8 cellular contexts compared by ENCODE assay signal in the genomic region with DNA sequence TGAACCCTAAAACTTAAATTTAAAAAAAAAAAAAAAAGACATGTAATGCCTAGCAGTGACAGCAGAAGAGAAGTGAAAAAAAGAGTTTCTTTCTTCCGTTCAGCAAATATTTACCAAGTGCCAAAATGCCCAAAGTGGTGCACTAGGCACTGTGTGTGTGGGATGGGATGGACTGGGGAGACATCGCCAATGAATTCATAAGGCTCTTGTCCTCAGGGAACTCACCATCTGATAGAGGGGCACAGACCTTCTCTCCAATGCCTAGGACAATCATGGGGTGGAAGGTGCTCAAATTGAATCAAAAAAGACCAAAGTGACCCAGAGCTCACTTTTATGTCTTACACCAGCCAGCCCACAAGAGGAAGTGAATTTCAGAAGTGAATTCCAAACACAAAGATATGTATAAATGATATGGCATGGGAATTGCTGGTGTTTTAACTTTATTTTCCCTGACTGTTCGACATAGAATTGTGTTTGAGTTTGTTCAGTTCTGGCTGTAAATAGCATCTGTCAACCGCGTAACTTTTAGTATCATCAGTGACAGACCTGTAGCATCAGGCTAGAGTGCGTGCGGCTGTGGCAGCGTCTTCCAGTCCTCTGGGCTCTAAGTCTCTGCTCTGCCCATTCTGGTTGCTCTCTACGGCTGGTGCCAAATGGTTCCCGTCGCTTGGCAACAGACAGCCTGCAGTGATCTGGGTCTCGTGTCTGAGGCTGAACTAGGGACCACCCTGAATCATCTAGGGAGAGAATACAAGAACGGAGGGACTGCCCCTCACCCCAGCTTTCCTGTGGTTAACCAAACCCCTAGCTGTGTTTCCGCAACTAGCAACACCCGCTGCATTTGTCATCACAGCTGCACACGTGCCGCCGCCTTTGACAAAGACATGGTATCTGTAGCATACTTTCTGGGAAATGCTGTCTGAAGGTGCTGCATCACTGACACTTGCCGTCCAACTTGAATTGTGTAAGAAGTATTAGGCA.
DNase-seq lines count a peak whose midpoint lies in the region; ATAC-seq and TF ChIP-seq lines count a peak whose summit lies in the region.

No MANE protein-coding gene starts in this region.

- H3K36me3 Mint-ChIP-seq in activated naive CD4-positive, alpha-beta T cell treated with anti-CD3 and anti-CD28 coated beads, Interleukin-2, amount 50 U/mL, for 72 hours = no peaks in the 10 kb centered on the region
- no peaks in the 10 kb centered on the region for H3K36me3 Mint-ChIP-seq in Calu3 (ENCODE audit: insufficient read depth, unreplicated experiment)

- CTCF ChIA-PET in AG04449 (lab: Yijun Ruan, JAX) (interaction anchor here (1.0 kb wide), 1 partner anchor 26 kb away, joined by 3 read pairs; no protein-coding TSS in a partner anchor), Calu3 (lab: Charles Lee) (no interaction called here)

- no peaks in the 10 kb centered on the region for H3K27me3 Mint-ChIP-seq in Calu3 (ENCODE audit: unreplicated experiment)

- BruUV-seq in Calu3 (replicated peaks; lab: Mats Ljungman, UMichigan) = no TSS peak

- H3K9me3 Mint-ChIP-seq in activated naive CD4-positive, alpha-beta T cell treated with anti-CD3 and anti-CD28 coated beads, Interleukin-2, amount 50 U/mL, for 72 hours = no peaks in the 10 kb centered on the region
- H3K9me3 Mint-ChIP-seq in Calu3 (ENCODE audit: low read depth, unreplicated experiment) = no peaks in the 10 kb centered on the region

- peak; percentile 54 for DNase-seq in AG04449 (ENCODE audit: low read depth, low spot score)
- DNase-seq in SKM-1 treated with dmso at 0.1 percent for 144 hours (lab: John Stamatoyannopoulos, UW; ENCODE audit: unreplicated experiment) = peak; percentile 84
- DNase-seq in activated naive CD4-positive, alpha-beta T cell treated with anti-CD3 and anti-CD28 coated beads, Interleukin-2, amount 50 U/mL, for 72 hours (ENCODE audit: low spot score in 2 of 2) = peak; percentile 71 to 80
- peak; percentile 65 to 87 for DNase-seq in stimulated activated CD8-positive, alpha-beta memory T cell treated with anti-CD3 and anti-CD28 coated beads, Interleukin-7, amount 100 ng/mL, for 48 hours (ENCODE audit: extremely low read depth in 1 of 2, low read depth in 1 of 2)
- DNase-seq in Calu3 = no peak

- H3K9me3 ChIP-seq in mucosa of stomach (ENCODE audit: control insufficient read depth, low read length) = no peaks in the 10 kb centered on the region

- H3K4me1 ChIP-seq in mucosa of stomach (ENCODE audit: control insufficient read depth, insufficient read depth, low read length) = peaks cover 10% of the 10 kb centered on the region

- ATAC-seq in GM19035 (IDR thresholded peaks at IDR 0.05; ENCODE audit: unreplicated experiment) (peak; percentile 83), HG03280 (IDR thresholded peaks at IDR 0.05; ENCODE audit: unreplicated experiment) (peak; percentile 85)
- peak; percentile 91 to 94 for ATAC-seq in activated naive CD4-positive, alpha-beta T cell treated with anti-CD3 and anti-CD28 coated beads, Interleukin-2, amount 50 U/mL, for 72 hours

- TF ChIP-seq CTCF in AG04449 (IDR thresholded peaks at IDR 0.05; ENCODE audit: insufficient read depth, low read length, missing control alignments) (no peak), Calu3 (IDR thresholded peaks at IDR 0.05; ENCODE audit: unreplicated experiment) (no peak)

- no peak overlapping the region for H3K4me3 Mint-ChIP-seq in Calu3 (ENCODE audit: low read depth, unreplicated experiment)

- peak overlapping the region; percentile 3 for H3K9ac ChIP-seq in mucosa of stomach (ENCODE audit: low read length)

- peak overlapping the region in 1 of 2 donors; percentile 79 for H3K27ac Mint-ChIP-seq in activated naive CD4-positive, alpha-beta T cell treated with anti-CD3 and anti-CD28 coated beads, Interleukin-2, amount 50 U/mL, for 72 hours
- no peak overlapping the region for H3K27ac Mint-ChIP-seq in Calu3 (ENCODE audit: unreplicated experiment)

- H3K36me3 ChIP-seq in mucosa of stomach (ENCODE audit: control insufficient read depth, insufficient read depth, low read length) = no peaks in the 10 kb centered on the region

- peak overlapping the region; percentile 34 for H3K4me3 ChIP-seq in AG04449 (ENCODE audit: low read depth, low read length)
- H3K4me3 ChIP-seq in mucosa of stomach (ENCODE audit: low read length) = no peak overlapping the region

- peaks cover 4% of the 10 kb centered on the region for H3K27me3 ChIP-seq in mucosa of stomach (ENCODE audit: control insufficient read depth, insufficient read depth, low read length)

- peaks cover 12% of the 10 kb centered on the region for H3K4me1 Mint-ChIP-seq in Calu3 (ENCODE audit: low read depth, unreplicated experiment)

- POLR2A ChIA-PET in AG04449 (lab: Yijun Ruan, JAX) = no interaction called here

- intact Hi-C loops in Calu3 (cut with micrococcal nuclease; ENCODE audit: unreplicated experiment) = no loop called here
